34 cellular contexts compared by ENCODE assay signal in the genomic region with DNA sequence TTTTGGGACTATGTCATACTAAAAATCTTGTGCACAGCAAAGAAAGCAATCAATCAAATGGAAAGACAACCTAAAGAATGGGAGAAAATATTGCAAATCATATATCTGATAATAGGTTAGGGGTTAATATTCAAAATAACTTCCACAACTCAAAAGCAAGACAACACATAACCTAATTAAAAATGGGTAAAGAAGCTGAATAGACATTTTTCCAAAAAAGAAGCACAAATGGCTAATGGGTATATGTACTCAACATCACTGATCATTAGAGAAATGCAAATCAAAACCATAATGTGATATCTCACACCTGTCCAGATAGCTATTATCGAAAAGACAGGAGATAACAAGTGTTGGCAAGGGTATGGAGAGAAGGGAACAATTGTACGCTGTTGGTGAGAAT. TPM values are rescaled to one million over a fixed set of nuclear protein-coding genes. Genes with fewer than 3 reads are reported as not detected.
"Had no signal": no experiment of that assay in that cellular context is flagged by ENCODE, and none has a peak within 500 bp of the region (broad histone marks: within the 10 kb centered on the region; RNA-seq: fewer than 3 reads in every experiment).

No MANE protein-coding gene starts in this region.

- DNase-seq: colonic mucosa; cortex of kidney; effector CD8-positive, alpha-beta T cell; effector memory CD8-positive, alpha-beta T cell; endodermal cell; erythroblast; esophagus squamous epithelium; foreskin fibroblast; foreskin melanocyte; gastrocnemius medialis; glutamatergic neuron; head of caudate nucleus; heart right ventricle; hippocampal formation; left cardiac atrium; left lung; left ventricle myocardium superior; lower lobe of right lung; mesenchymal stem cell; mucosa of descending colon; naive B cell had no signal

- H3K9me3 ChIP-seq: colonic mucosa, esophagus squamous epithelium, lower lobe of right lung, mucosa of descending colon had no signal

- FAIRE-seq: endometrium, islet of Langerhans, keratinocyte had no signal

- H3K4me3 ChIP-seq: colonic mucosa, esophagus squamous epithelium, gastrocnemius medialis, heart right ventricle, left lung, lower lobe of right lung, mucosa of descending colon had no signal

- H3K27ac ChIP-seq: colonic mucosa, epithelial cell of prostate, esophagus squamous epithelium, gastrocnemius medialis, heart right ventricle, left lung, lower lobe of right lung had no signal

- H3K4me1 ChIP-seq: colonic mucosa, esophagus squamous epithelium, gastrocnemius medialis, heart right ventricle, left lung, lower lobe of right lung had no signal

- H3K36me3 ChIP-seq: colonic mucosa, esophagus squamous epithelium, gastrocnemius medialis, heart right ventricle, left lung, lower lobe of right lung had no signal

- ATAC-seq: effector memory CD8-positive, alpha-beta T cell; esophagus mucosa; gastrocnemius medialis; heart right ventricle; left cardiac atrium; left lung; left ventricle myocardium superior; lower lobe of right lung; mucosa of descending colon had no signal

- H3K27me3 ChIP-seq: colonic mucosa, esophagus squamous epithelium, gastrocnemius medialis, heart right ventricle, left lung had no signal

RNA-seq across cellular contexts. Expression of a gene that starts 53.0 kb away (rescaled TPM):
- total RNA-seq: dermis microvascular lymphatic vessel endothelial cell, esophagus mucosa, lung microvascular endothelial cell had no signal

RNA-seq across cellular contexts. Expression of a gene that starts 58.0 kb away (rescaled TPM):
- total RNA-seq: colonic mucosa, dermis microvascular lymphatic vessel endothelial cell, endodermal cell, esophagus mucosa, esophagus squamous epithelium, gastrocnemius medialis, glomerular endothelial cell, heart right ventricle, kidney epithelial cell, left cardiac atrium, left lung, left ventricle myocardium superior, lower leg skin, lower lobe of right lung, lung microvascular endothelial cell, mesenteric fat pad, mesothelial cell of epicardium, mucosa of descending colon, myocyte had no signal
- polyA plus RNA-seq: heart right ventricle, keratinocyte had no signal
